8 cellular contexts compared by ENCODE assay signal in the genomic region with DNA sequence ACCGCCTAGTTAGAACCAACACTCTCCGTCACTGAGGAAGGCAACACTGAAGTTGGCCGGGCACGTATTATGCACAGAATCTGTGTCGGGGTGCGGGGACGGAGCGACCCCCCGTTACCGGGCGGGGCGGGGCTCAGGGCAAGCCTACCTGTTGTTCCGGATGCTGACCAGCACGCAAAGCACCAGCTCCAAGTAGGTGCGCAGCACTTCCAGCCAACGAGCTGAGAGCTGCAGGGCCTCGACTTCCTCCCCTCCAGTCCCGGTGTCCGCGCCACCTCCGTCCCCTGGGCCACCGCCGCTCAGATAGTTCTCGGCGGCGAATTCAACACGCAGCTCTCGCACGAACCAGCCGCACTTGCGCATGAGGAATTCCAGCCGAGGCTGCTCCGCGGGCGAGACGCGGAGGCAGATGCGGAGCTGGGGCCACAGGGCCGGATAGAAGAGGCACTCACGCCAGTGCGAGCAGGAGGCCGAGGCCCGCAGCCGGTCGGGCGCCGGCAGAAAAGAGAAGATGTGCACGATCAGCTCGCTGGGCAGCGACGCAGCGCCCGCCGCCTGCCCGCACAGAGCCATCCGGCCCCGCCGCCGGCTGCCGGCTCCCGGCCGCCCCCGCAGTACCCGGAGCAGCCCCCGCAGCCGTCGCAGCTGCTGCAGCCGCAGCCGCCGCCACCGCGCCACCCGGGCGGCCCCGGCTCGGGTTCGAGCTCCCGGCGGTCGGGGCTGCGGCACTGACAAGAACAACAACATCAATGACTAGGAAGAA. TPM values are rescaled to one million over a fixed set of nuclear protein-coding genes. Genes with fewer than 3 reads are reported as not detected.
DNase-seq lines count a peak whose midpoint lies in the region; ATAC-seq and TF ChIP-seq lines count a peak whose summit lies in the region.

No MANE protein-coding gene starts in this region.

- intact Hi-C loops in ovary (cut with DNase I), result loop anchor here in 2 of 4 donors (1.0 to 5.0 kb wide), 4 partner anchors 164 to 329 kb away; partner anchors contain the start of genes PNN (in 1 of the 2), SEC23A (in 1 of the 2) and TRAPPC6B (in 1 of the 2)

- H3F3A ChIP-seq in OCI-LY1 (ENCODE audit: insufficient read depth, low read length), result no peaks in the 10 kb centered on the region

- H3K9ac ChIP-seq in OCI-LY1 (ENCODE audit: low read length), result peak overlapping the region; percentile 69

- peak; percentile 52 for TF ChIP-seq POLR2A in ovary (IDR thresholded peaks at IDR 0.05)

- WGBS in ovary, 3 donors, result 0% methylated on average over 71 to 81 of the region's 81 CpGs

- no peaks in the 10 kb centered on the region for H3K9me2 ChIP-seq in OCI-LY1 (ENCODE audit: low read depth, low read length)

- H3K79me2 ChIP-seq in OCI-LY1 (ENCODE audit: insufficient read depth, low read length), result peaks cover 46% of the 10 kb centered on the region

- H3K27me3 ChIP-seq in OCI-LY1 (ENCODE audit: insufficient read depth, low read length) (no peaks in the 10 kb centered on the region), ovary (no peaks in the 10 kb centered on the region)

- DNase-seq in activated effector memory CD4-positive, alpha-beta T cell treated with Interleukin-2 at 50 U/mL for 16 hours, result peak; percentile 43
- DNase-seq in germinal center (ENCODE audit: low spot score), result peak; percentile 54
- peak in 4 of 5 donors; percentile 31 to 66 (median 52) for DNase-seq in ovary
- peak; percentile 70 for DNase-seq in type B pancreatic cell (ENCODE audit: extremely low spot score, unreplicated experiment)

- peak overlapping the region; percentile 100 for H3K4me3 Mint-ChIP-seq in type B pancreatic cell

- no peak for TF ChIP-seq EP300 in ovary (IDR thresholded peaks at IDR 0.05)

- no peaks in the 10 kb centered on the region for H4K20me1 ChIP-seq in OCI-LY1 (ENCODE audit: insufficient read depth, low read length)

- H3K4me3 ChIP-seq in OCI-LY1 (ENCODE audit: low read depth, low read length, poor library complexity, severe bottlenecking) (peak overlapping the region; percentile 96), ovary (peak overlapping the region; percentile 83)

- no peaks in the 10 kb centered on the region for H3K9me3 Mint-ChIP-seq in type B pancreatic cell

- peaks cover 45% of the 10 kb centered on the region for H3K4me1 ChIP-seq in OCI-LY1 (ENCODE audit: insufficient read depth, low read length, severe bottlenecking)
- peaks cover 3% of the 10 kb centered on the region for H3K4me1 ChIP-seq in ovary (ENCODE audit: insufficient read depth)

- H3K9me3 ChIP-seq in OCI-LY1 (ENCODE audit: low read length), result no peaks in the 10 kb centered on the region
- no peaks in the 10 kb centered on the region for H3K9me3 ChIP-seq in ovary

- no peaks in the 10 kb centered on the region for H3K27me3 Mint-ChIP-seq in type B pancreatic cell

- H3K27ac Mint-ChIP-seq in type B pancreatic cell, result peak overlapping the region; percentile 100

- ATAC-seq in GM18498 (IDR thresholded peaks at IDR 0.05; ENCODE audit: unreplicated experiment) (peak; percentile 26), HG02885 (IDR thresholded peaks at IDR 0.05; ENCODE audit: poor library complexity, unreplicated experiment) (peak; percentile 17)

- no peak overlapping the region for H2AFZ ChIP-seq in OCI-LY1 (ENCODE audit: low read length)

- no peaks in the 10 kb centered on the region for H3K36me3 ChIP-seq in OCI-LY1 (ENCODE audit: insufficient read depth, low read length)
- H3K36me3 ChIP-seq in ovary, result no peaks in the 10 kb centered on the region

- peak overlapping the region; percentile 90 for H3K4me2 ChIP-seq in OCI-LY1 (ENCODE audit: low read length)

- no peak for TF ChIP-seq CTCF in 22Rv1 (IDR thresholded peaks at IDR 0.05)
- TF ChIP-seq CTCF in OCI-LY1 (IDR thresholded peaks at IDR 0.05; ENCODE audit: low read length), result no peak
- TF ChIP-seq CTCF in ovary (IDR thresholded peaks at IDR 0.05), result no peak
- no peak for TF ChIP-seq CTCF in type B pancreatic cell (conservative IDR thresholded peaks at IDR 0.05)

- H3K27ac ChIP-seq in 22Rv1, result peak overlapping the region; percentile 97
- peak overlapping the region; percentile 90 for H3K27ac ChIP-seq in OCI-LY1 (ENCODE audit: low read depth, low read length, poor library complexity, severe bottlenecking)
- H3K27ac ChIP-seq in ovary, result peak overlapping the region; percentile 93 to 98

- peaks cover 27% of the 10 kb centered on the region for H3K4me1 Mint-ChIP-seq in type B pancreatic cell (ENCODE audit: unreplicated experiment)

- H3K36me3 Mint-ChIP-seq in type B pancreatic cell, result no peaks in the 10 kb centered on the region

RNA-seq across cellular contexts. Expression of gene FBXO33, which starts 0.6 kb away (rescaled TPM):
- total RNA-seq in ovary, result 10 to 100 TPM in 3 of 7 donors, 1 to 10 TPM in 4; 7.8 to 22.2 (median 9.0) TPM
- 10 to 100 TPM in 1 of 2 donors, 1 to 10 TPM in 1; 5.4 to 10.9 TPM for polyA plus RNA-seq in ovary
- 9.9 and 11.7 TPM in 2 replicates for total RNA-seq in type B pancreatic cell (ENCODE audit: low replicate concordance)

Comparison
In these comparisons a context has a peak if more than half of its experiments do, and no peak if none do; other contexts are left out.
1. Peak in every context shown above with its lines: DNase-seq, ATAC-seq, H3K4me3 ChIP-seq and H3K27ac ChIP-seq.